Comparison of ENCODE assay signal across 22 cellular contexts in genomic region chr5:109080481-109080880, GRCh38.
"Had no signal": no experiment of that assay in that cellular context is flagged by ENCODE, and none has a peak within 500 bp of the region (broad histone marks: within the 10 kb centered on the region; RNA-seq: fewer than 3 reads in every experiment).

No MANE protein-coding gene starts in this region.

- H3K36me3 ChIP-seq: esophagus muscularis mucosa, gastrocnemius medialis, heart right ventricle, left ventricle myocardium inferior, lower lobe of right lung, tibial nerve had no signal

- DNase-seq: effector memory CD8-positive, alpha-beta T cell; gastrocnemius medialis; heart right ventricle; immature natural killer cell; left ventricle myocardium inferior; lower lobe of right lung; naive B cell; psoas muscle; retina; stimulated activated CD4-positive, alpha-beta T cell treated with anti-CD3 and anti-CD28 coated beads, Interleukin-2, amount 100 ng/mL, for 24 hours; stimulated activated CD4-positive, alpha-beta T cell treated with anti-CD3 and anti-CD28 coated beads, Interleukin-4, amount 100 ng/mL, for 4 hours; stimulated activated naive B cell treated with anti-CD40 and anti-IgM and Interleukin-4, amounts not matched to agents 10 μg/mL and 1 μg/mL and 100 μg/mL, for 72 hours; stimulated activated naive CD8-positive, alpha-beta T cell treated with anti-CD3 and anti-CD28 coated beads, Interleukin-15, amount 100 ng/mL, for 72 hours; testis had no signal

- H3K4me1 ChIP-seq: esophagus muscularis mucosa, gastrocnemius medialis, heart right ventricle, lower lobe of right lung, psoas muscle, testis, tibial nerve had no signal

- H3K27ac ChIP-seq: epithelial cell of prostate, esophagus muscularis mucosa, gastrocnemius medialis, heart right ventricle, left ventricle myocardium inferior, lower lobe of right lung, psoas muscle, testis, tibial nerve had no signal

- ATAC-seq: effector memory CD8-positive, alpha-beta T cell; gastrocnemius medialis; heart right ventricle; lower lobe of right lung; psoas muscle; sciatic nerve; stimulated activated naive B cell treated with anti-CD40 and anti-IgM and Interleukin-4, amounts not matched to agents 10 μg/mL and 1 μg/mL and 100 μg/mL, for 72 hours; stimulated activated naive CD8-positive, alpha-beta T cell treated with anti-CD3 and anti-CD28 coated beads, Interleukin-15, amount 100 ng/mL, for 72 hours had no signal

- H3K9me3 ChIP-seq: esophagus muscularis mucosa, gastrocnemius medialis, heart right ventricle, left ventricle myocardium inferior, lower lobe of right lung, psoas muscle, testis, tibial nerve had no signal

- FAIRE-seq: keratinocyte had no signal

- H3K36me3 Mint-ChIP-seq: memory B cell; mesothelial cell of epicardium; naive B cell; stimulated activated naive B cell treated with anti-CD40 and anti-IgM and Interleukin-4, amounts not matched to agents 10 μg/mL and 1 μg/mL and 100 μg/mL, for 72 hours had no signal

- H3K4me3 Mint-ChIP-seq: effector memory CD8-positive, alpha-beta T cell; immature natural killer cell; memory B cell; mesothelial cell of epicardium; naive B cell; nephron; stimulated activated naive B cell treated with anti-CD40 and anti-IgM and Interleukin-4, amounts not matched to agents 10 μg/mL and 1 μg/mL and 100 μg/mL, for 72 hours; stimulated activated naive CD8-positive, alpha-beta T cell treated with anti-CD3 and anti-CD28 coated beads, Interleukin-15, amount 100 ng/mL, for 72 hours had no signal

- H3K27me3 ChIP-seq: esophagus muscularis mucosa, gastrocnemius medialis, heart right ventricle, testis, tibial nerve had no signal

- H3K27me3 Mint-ChIP-seq: effector memory CD8-positive, alpha-beta T cell; memory B cell; naive B cell; stimulated activated naive B cell treated with anti-CD40 and anti-IgM and Interleukin-4, amounts not matched to agents 10 μg/mL and 1 μg/mL and 100 μg/mL, for 72 hours; stimulated activated naive CD8-positive, alpha-beta T cell treated with anti-CD3 and anti-CD28 coated beads, Interleukin-15, amount 100 ng/mL, for 72 hours had no signal

- H3K4me1 Mint-ChIP-seq: immature natural killer cell; memory B cell; naive B cell; nephron; stimulated activated naive B cell treated with anti-CD40 and anti-IgM and Interleukin-4, amounts not matched to agents 10 μg/mL and 1 μg/mL and 100 μg/mL, for 72 hours; stimulated activated naive CD8-positive, alpha-beta T cell treated with anti-CD3 and anti-CD28 coated beads, Interleukin-15, amount 100 ng/mL, for 72 hours had no signal

- H3K9me3 Mint-ChIP-seq: effector memory CD8-positive, alpha-beta T cell; memory B cell; mesothelial cell of epicardium; naive B cell; nephron; stimulated activated naive B cell treated with anti-CD40 and anti-IgM and Interleukin-4, amounts not matched to agents 10 μg/mL and 1 μg/mL and 100 μg/mL, for 72 hours; stimulated activated naive CD8-positive, alpha-beta T cell treated with anti-CD3 and anti-CD28 coated beads, Interleukin-15, amount 100 ng/mL, for 72 hours had no signal

- H3K4me3 ChIP-seq: esophagus muscularis mucosa, gastrocnemius medialis, heart right ventricle, left ventricle myocardium inferior, lower lobe of right lung, psoas muscle, testis, tibial nerve had no signal

- H3K27ac Mint-ChIP-seq: effector memory CD8-positive, alpha-beta T cell; immature natural killer cell; memory B cell; mesothelial cell of epicardium; naive B cell; nephron; stimulated activated naive B cell treated with anti-CD40 and anti-IgM and Interleukin-4, amounts not matched to agents 10 μg/mL and 1 μg/mL and 100 μg/mL, for 72 hours; stimulated activated naive CD8-positive, alpha-beta T cell treated with anti-CD3 and anti-CD28 coated beads, Interleukin-15, amount 100 ng/mL, for 72 hours had no signal
